Comparison of ENCODE assay signal across 8 cellular contexts in genomic region chr3:122793568-122794416, GRCh38.
DNase-seq lines count a peak whose midpoint lies in the region; ATAC-seq lines count a peak whose summit lies in the region.

TSS of gene HSPBAP1 (minus strand) at chr3:122793831. CDS start at chr3:122793680, 151 bp downstream.

- in situ Hi-C loops in T47D (cut with HindIII; ENCODE audit: low pct_unique_long_range_greater_than_20kb, low sequenced_read_pairs), result no loop called here

- DNase-seq in SW480 (ENCODE audit: low spot score), result peak; percentile 97
- DNase-seq in T47D (ENCODE audit: low read depth in 1 of 2, low spot score in 1 of 2), result peak; percentile 82 to 87
- DNase-seq in inferior parietal cortex (ENCODE audit: extremely low spot score), result peak; percentile 95
- peak; percentile 78 to 86 (median 81) for DNase-seq in stimulated activated CD4-positive, alpha-beta T cell treated with anti-CD3 and anti-CD28 coated beads, Interleukin-12 subunit alpha, Interleukin-12 subunit beta, amount 100 ng/mL, for 48 hours (ENCODE audit: low read depth in 2 of 3, low spot score in 1 of 3)
- no peak for DNase-seq in NCI-H1436 treated with DMSO at 0.1 percent for 48 hours (lab: John Stamatoyannopoulos, UW)
- DNase-seq in T1000 (lab: John Stamatoyannopoulos, UW), result no peak

- peak; percentile 35 for ATAC-seq in GM18508 (IDR thresholded peaks at IDR 0.05; ENCODE audit: insufficient read depth, unreplicated experiment)
- peak; percentile 56 for ATAC-seq in HG03025 (IDR thresholded peaks at IDR 0.05; ENCODE audit: low FRiP score, unreplicated experiment)

Comparison
In these comparisons a context has a peak if more than half of its experiments do, and no peak if none do; other contexts are left out.
1. DNase-seq: peak in SW480 (single experiment), T47D (2 of 2), inferior parietal cortex (single experiment) and stimulated activated CD4-positive, alpha-beta T cell treated with anti-CD3 and anti-CD28 coated beads, Interleukin-12 subunit alpha, Interleukin-12 subunit beta, amount 100 ng/mL, for 48 hours (3 of 3); none in NCI-H1436 treated with DMSO at 0.1 percent for 48 hours (single experiment) and T1000 (single experiment).